Comparison of ENCODE assay signal across 8 cellular contexts in the genomic region with DNA sequence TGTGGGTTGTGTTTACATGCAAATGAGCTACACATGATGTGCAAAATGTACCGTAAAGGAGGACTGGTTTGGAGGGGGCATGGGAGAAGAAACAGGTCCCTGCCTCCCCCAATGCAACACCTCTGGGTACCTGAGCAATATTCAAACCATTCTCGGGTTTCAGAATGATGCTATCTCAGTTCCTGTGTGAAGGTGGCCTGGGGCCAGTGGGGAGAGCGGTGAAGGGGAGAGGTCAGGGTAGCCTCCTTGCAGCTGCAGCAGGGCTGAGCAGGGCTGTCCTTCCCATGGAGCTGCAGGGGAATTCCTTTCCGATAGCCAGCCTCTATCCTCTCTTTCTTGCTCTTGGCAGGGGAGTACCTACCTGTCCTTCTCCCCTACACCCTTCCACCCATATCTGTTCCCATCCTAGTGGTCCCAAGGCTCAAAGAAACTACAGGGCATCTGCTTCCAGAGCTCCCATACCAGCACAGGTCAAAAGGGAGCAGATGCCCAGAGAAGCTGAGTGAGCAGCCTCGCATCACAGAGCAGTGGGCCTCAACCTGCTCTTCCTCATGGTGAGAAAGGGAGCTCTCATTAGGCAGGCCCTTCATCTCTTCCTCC. TPM values are rescaled to one million over a fixed set of nuclear protein-coding genes. Genes with fewer than 3 reads are reported as not detected.
A peak's percentile ranks its signal among the peaks of the same experiment; 100 is the strongest.
DNase-seq lines count a peak whose midpoint lies in the region; ATAC-seq and TF ChIP-seq lines count a peak whose summit lies in the region.

No MANE protein-coding gene starts in this region.

- H3K27me3 ChIP-seq in Caco-2 (replicated peaks; ENCODE audit: control insufficient read depth, insufficient read depth, low read length), result no peaks in the 10 kb centered on the region

- intact Hi-C loops in Caco-2 (cut with micrococcal nuclease; ENCODE audit: unreplicated experiment), result no loop called here

- no peaks in the 10 kb centered on the region for H3K4me1 ChIP-seq in Caco-2

- no peak overlapping the region for H3K4me3 ChIP-seq in Caco-2 (ENCODE audit: low read depth, low read length)

- peaks cover 14% of the 10 kb centered on the region for H3K4me1 Mint-ChIP-seq in Caco-2 (ENCODE audit: low read depth, unreplicated experiment)
- H3K4me1 Mint-ChIP-seq in stimulated activated naive CD8-positive, alpha-beta T cell treated with anti-CD3 and anti-CD28 coated beads, Interleukin-15, Interleukin-2, amounts not matched to agents 100 ng/mL and 50 ng/mL, for 24 hours (ENCODE audit: low read depth), result peaks cover 88% of the 10 kb centered on the region

- no peak for TF ChIP-seq CTCF in Caco-2 (IDR thresholded peaks at IDR 0.05; ENCODE audit: insufficient read depth in 1 of 2, low read depth in 1 of 2, low read length in 1 of 2, severe bottlenecking in 1 of 2, unreplicated experiment in 1 of 2)

- peak overlapping the region; percentile 42 for H3K27ac Mint-ChIP-seq in Caco-2 (ENCODE audit: unreplicated experiment)
- peak overlapping the region; percentile 96 for H3K27ac Mint-ChIP-seq in stimulated activated naive CD8-positive, alpha-beta T cell treated with anti-CD3 and anti-CD28 coated beads, Interleukin-15, Interleukin-2, amounts not matched to agents 100 ng/mL and 50 ng/mL, for 24 hours

- no peaks in the 10 kb centered on the region for H3K27me3 Mint-ChIP-seq in Caco-2 (ENCODE audit: insufficient read depth, unreplicated experiment)
- H3K27me3 Mint-ChIP-seq in stimulated activated naive CD8-positive, alpha-beta T cell treated with anti-CD3 and anti-CD28 coated beads, Interleukin-15, Interleukin-2, amounts not matched to agents 100 ng/mL and 50 ng/mL, for 24 hours, result no peaks in the 10 kb centered on the region

- ATAC-seq in GM19351 (IDR thresholded peaks at IDR 0.05; ENCODE audit: unreplicated experiment) (peak; percentile 66), HG03378 (IDR thresholded peaks at IDR 0.05; ENCODE audit: unreplicated experiment) (peak; percentile 54)

- BruUV-seq in Caco-2 (replicated peaks; lab: Mats Ljungman, UMichigan), result no TSS peak

- H3K36me3 ChIP-seq in Caco-2 (ENCODE audit: control insufficient read depth, insufficient read depth, low read length), result peaks cover 1% of the 10 kb centered on the region; the same call in 1 of the 2 replicates

- H3K27ac ChIP-seq in caudate nucleus (ENCODE audit: low read depth, low read length), result peak overlapping the region; percentile 60

- CTCF ChIA-PET in Caco-2 (lab: Charles Lee), result interaction anchor here (0.6 to 1.0 kb wide), 2 partner anchors 8 to 43 kb away, joined by 3 read pairs; no protein-coding TSS in a partner anchor

- DNase-seq in Caco-2, result no peak
- no peak for DNase-seq in caudate nucleus (lab: John Stamatoyannopoulos, UW)
- no peak for DNase-seq in UCSD-AML1 (lab: John Stamatoyannopoulos, UW; ENCODE audit: unreplicated experiment)
- no peak for DNase-seq in amniotic stem cell (lab: John Stamatoyannopoulos, UW)
- DNase-seq in NCI-H2227 (lab: John Stamatoyannopoulos, UW; ENCODE audit: unreplicated experiment), result no peak

- POLR2A ChIA-PET in Caco-2 (lab: Charles Lee), result no interaction called here

- no peak overlapping the region for H3K4me3 Mint-ChIP-seq in Caco-2 (ENCODE audit: unreplicated experiment)
- peak overlapping the region; percentile 61 for H3K4me3 Mint-ChIP-seq in stimulated activated naive CD8-positive, alpha-beta T cell treated with anti-CD3 and anti-CD28 coated beads, Interleukin-15, Interleukin-2, amounts not matched to agents 100 ng/mL and 50 ng/mL, for 24 hours

- H3K9me3 Mint-ChIP-seq in Caco-2 (ENCODE audit: unreplicated experiment), result no peaks in the 10 kb centered on the region
- no peaks in the 10 kb centered on the region for H3K9me3 Mint-ChIP-seq in stimulated activated naive CD8-positive, alpha-beta T cell treated with anti-CD3 and anti-CD28 coated beads, Interleukin-15, Interleukin-2, amounts not matched to agents 100 ng/mL and 50 ng/mL, for 24 hours

- H3K36me3 Mint-ChIP-seq in Caco-2 (ENCODE audit: insufficient read depth, unreplicated experiment), result no peaks in the 10 kb centered on the region
- peaks cover 9% of the 10 kb centered on the region for H3K36me3 Mint-ChIP-seq in stimulated activated naive CD8-positive, alpha-beta T cell treated with anti-CD3 and anti-CD28 coated beads, Interleukin-15, Interleukin-2, amounts not matched to agents 100 ng/mL and 50 ng/mL, for 24 hours (ENCODE audit: low read depth)

- H3K9me3 ChIP-seq in Caco-2, result no peaks in the 10 kb centered on the region

RNA-seq across cellular contexts. Expression of gene MEF2D, which starts 11.9 kb away (rescaled TPM):
- total RNA-seq in Caco-2 (2022), result 18.6 and 21.4 TPM in 2 replicates
